14 cellular contexts compared by ENCODE assay signal in the genomic region with DNA sequence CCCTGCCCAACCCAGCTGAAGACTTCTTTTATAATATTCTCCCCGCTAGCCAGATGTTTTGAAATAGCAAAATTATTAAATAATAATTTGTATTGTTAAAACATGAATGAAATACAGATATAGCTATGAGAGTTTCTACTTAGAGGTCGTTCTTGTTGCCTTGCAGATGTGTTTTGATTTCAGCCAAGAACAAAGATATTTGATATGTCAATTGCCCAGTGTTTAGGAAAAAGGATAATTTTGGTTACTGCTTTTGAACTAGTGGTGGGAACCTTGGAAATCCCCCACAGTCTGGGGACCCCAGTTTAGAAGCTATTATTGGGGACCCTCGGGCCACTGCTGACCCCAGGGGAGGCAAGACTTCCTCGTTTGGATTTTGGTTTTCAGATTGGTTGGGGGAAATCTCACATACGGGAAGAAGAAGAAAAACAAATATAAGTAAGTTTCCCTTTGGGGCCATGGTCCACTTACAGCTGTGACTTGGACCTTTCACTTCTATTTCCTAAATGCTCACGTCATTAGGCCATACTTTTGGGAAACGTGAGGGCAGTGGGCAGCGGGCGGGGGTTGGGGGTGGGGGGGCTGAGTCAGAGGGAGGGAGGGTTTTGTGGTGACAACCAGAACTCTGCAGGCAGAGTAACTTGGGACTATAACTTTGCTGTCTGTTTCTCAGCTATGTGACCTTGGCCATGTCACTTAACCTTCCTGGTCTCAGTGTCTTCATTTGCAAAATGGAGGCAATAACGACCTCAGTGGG. TPM values are rescaled to one million over a fixed set of nuclear protein-coding genes. Genes with fewer than 3 reads are reported as not detected.
A peak's percentile ranks its signal among the peaks of the same experiment; 100 is the strongest.
DNase-seq lines count a peak whose midpoint lies in the region; ATAC-seq and TF ChIP-seq lines count a peak whose summit lies in the region.
"Had no signal": no experiment of that assay in that cellular context is flagged by ENCODE, and none has a peak within 500 bp of the region (broad histone marks: within the 10 kb centered on the region; RNA-seq: fewer than 3 reads in every experiment).

No MANE protein-coding gene starts in this region.

- ATAC-seq in GM23338 (no peak), GM19351 (IDR thresholded peaks at IDR 0.05; ENCODE audit: unreplicated experiment) (no peak)
- ATAC-seq: stimulated activated naive CD8-positive, alpha-beta T cell treated with anti-CD3 and anti-CD28 coated beads, Interleukin-15, amount 100 ng/mL, for 72 hours had no signal

- H3K36me3 ChIP-seq in GM23338 (ENCODE audit: insufficient read depth) (no peaks in the 10 kb centered on the region), ascending aorta (no peaks in the 10 kb centered on the region), fibroblast of lung (ENCODE audit: control insufficient read depth, insufficient read depth, low read length) (no peaks in the 10 kb centered on the region), SJCRH30 (no peaks in the 10 kb centered on the region)

- no peak overlapping the region for H3K4me3 ChIP-seq in GM23338
- H3K4me3 ChIP-seq in ascending aorta, result no peak overlapping the region
- H3K4me3 ChIP-seq in fibroblast of lung (replicated peaks in 1 of 4; ENCODE audit: control extremely low read depth in 1 of 4, insufficient read depth in 1 of 4, low read depth in 3 of 4, low read length in 4 of 4), result no peak overlapping the region
- H3K4me3 ChIP-seq in skeletal muscle cell (ENCODE audit: low read depth, low read length), result no peak overlapping the region
- no peak overlapping the region for H3K4me3 ChIP-seq in SJCRH30

- H3K4me1 Mint-ChIP-seq in GM23338, result peaks cover 56% of the 10 kb centered on the region
- H3K4me1 Mint-ChIP-seq: stimulated activated naive CD8-positive, alpha-beta T cell treated with anti-CD3 and anti-CD28 coated beads, Interleukin-15, amount 100 ng/mL, for 72 hours had no signal

- TF ChIP-seq CTCF in GM23338 (conservative IDR thresholded peaks at IDR 0.05; ENCODE audit: low read depth in 2 of 2) (no peak), ascending aorta (IDR thresholded peaks at IDR 0.05) (no peak), fibroblast of lung (conservative IDR thresholded peaks at IDR 0.05 in 1 of 2, IDR thresholded peaks at IDR 0.05 in 1 of 2; ENCODE audit: low read depth in 1 of 2, low read length in 2 of 2) (no peak)

- H3K9ac ChIP-seq in fibroblast of lung (ENCODE audit: insufficient read depth, low read length), result no peak overlapping the region

- H4K20me1 ChIP-seq in GM23338 (replicated peaks; ENCODE audit: insufficient read depth) (peaks cover 10% of the 10 kb centered on the region), fibroblast of lung (ENCODE audit: control insufficient read depth, extremely low read depth, insufficient read depth, low read length) (no peaks in the 10 kb centered on the region)

- H3K4me1 ChIP-seq in GM23338 (ENCODE audit: insufficient read depth) (peaks cover 41% of the 10 kb centered on the region), ascending aorta (peaks cover 0 to 16% of the 10 kb centered on the region in 2 donors), fibroblast of lung (ENCODE audit: control insufficient read depth, extremely low read depth, insufficient read depth, low read length) (peaks cover 9% of the 10 kb centered on the region), SJCRH30 (peaks cover 29% of the 10 kb centered on the region)

- H3K36me3 Mint-ChIP-seq in GM23338 (ENCODE audit: low read depth), result peaks cover 34% of the 10 kb centered on the region

- H3K4me3 Mint-ChIP-seq in GM23338, result no peak overlapping the region
- H3K4me3 Mint-ChIP-seq: stimulated activated naive CD8-positive, alpha-beta T cell treated with anti-CD3 and anti-CD28 coated beads, Interleukin-15, amount 100 ng/mL, for 72 hours had no signal

- H3K27me3 Mint-ChIP-seq in GM23338 (ENCODE audit: insufficient read depth, low read depth, poor library complexity), result peaks cover 9% of the 10 kb centered on the region

- H3K27ac ChIP-seq in GM23338 (ENCODE audit: low read depth), result no peak overlapping the region
- H3K27ac ChIP-seq in ascending aorta, result peak overlapping the region; percentile 11 to 30
- peak overlapping the region; percentile 69 for H3K27ac ChIP-seq in fibroblast of lung (ENCODE audit: insufficient read depth, low read length)
- H3K27ac ChIP-seq in SJCRH30, result no peak overlapping the region

- DNase-seq in GM23338 (ENCODE audit: low spot score), result no peak
- no peak for DNase-seq in ascending aorta (ENCODE audit: low spot score in 2 of 2)
- peak in 1 of 2 donors; percentile 91 for DNase-seq in fibroblast of lung (ENCODE audit: low read depth in 2 of 2)
- DNase-seq in skeletal muscle cell (ENCODE audit: low read depth), result peak; percentile 60
- DNase-seq in SJCRH30, result no peak
- DNase-seq in DMS153 treated with DMSO at 0.1 percent for 48 hours (lab: John Stamatoyannopoulos, UW; ENCODE audit: unreplicated experiment), result no peak
- DNase-seq in T-helper 9 cell, result no peak
- DNase-seq: activated CD4-positive, alpha-beta T cell treated with anti-CD3 and anti-CD28 coated beads for 1 hour; activated naive CD4-positive, alpha-beta T cell; DND-41; NCI-H2081 treated with DMSO at 0.1 percent for 48 hours; NCI-H748 treated with DMSO at 0.1 percent for 48 hours; stimulated activated naive CD8-positive, alpha-beta T cell treated with anti-CD3 and anti-CD28 coated beads, Interleukin-15, amount 100 ng/mL, for 72 hours had no signal

- H3K9me3 ChIP-seq in ascending aorta (no peaks in the 10 kb centered on the region), fibroblast of lung (ENCODE audit: control insufficient read depth, insufficient read depth, low read depth, low read length) (no peaks in the 10 kb centered on the region), SJCRH30 (replicated peaks) (0 out of 2 replicates have a peak, but pooled peaks cover 3% of the 10 kb centered on the region)

- intact Hi-C loops in ascending aorta (cut with DNase I), result no loop called here

- H3K27ac Mint-ChIP-seq in GM23338, result no peak overlapping the region
- H3K27ac Mint-ChIP-seq: stimulated activated naive CD8-positive, alpha-beta T cell treated with anti-CD3 and anti-CD28 coated beads, Interleukin-15, amount 100 ng/mL, for 72 hours had no signal

- peak overlapping the region; percentile 6; the same call in 1 of the 2 replicates for H3K4me2 ChIP-seq in GM23338
- peak overlapping the region; percentile 68 for H3K4me2 ChIP-seq in fibroblast of lung (ENCODE audit: extremely low read depth, insufficient read depth, low read length)

- H3K79me2 ChIP-seq in GM23338 (replicated peaks; ENCODE audit: insufficient read depth) (peaks cover 95% of the 10 kb centered on the region), fibroblast of lung (ENCODE audit: control insufficient read depth, insufficient read depth, low read length) (no peaks in the 10 kb centered on the region)

- peaks cover 28% of the 10 kb centered on the region for H3K9me3 Mint-ChIP-seq in GM23338

- H2AFZ ChIP-seq in GM23338, result no peak overlapping the region
- no peak overlapping the region for H2AFZ ChIP-seq in fibroblast of lung (ENCODE audit: low read length)

- H3K9me2 ChIP-seq in GM23338 (ENCODE audit: insufficient read depth), result 0 out of 2 replicates have a peak, but pooled peaks cover 1% of the 10 kb centered on the region

- no peaks in the 10 kb centered on the region for H3F3A ChIP-seq in GM23338 (replicated peaks; ENCODE audit: low read depth)

- no peaks in the 10 kb centered on the region for H3K27me3 ChIP-seq in GM23338 (ENCODE audit: insufficient read depth)
- no peaks in the 10 kb centered on the region for H3K27me3 ChIP-seq in ascending aorta
- no peaks in the 10 kb centered on the region for H3K27me3 ChIP-seq in fibroblast of lung (ENCODE audit: control insufficient read depth, insufficient read depth, low read length)
- no peaks in the 10 kb centered on the region for H3K27me3 ChIP-seq in SJCRH30

TF ChIP-seq in GM23338, 12 proteins besides CTCF, POLR2A, EP300 and RAD21:
- no peak for TF ChIP-seq ZNF331 (CRISPR knock-in tag; IDR thresholded peaks at IDR 0.05; ENCODE audit: low read depth)
- no peak for TF ChIP-seq CREB1 (CRISPR knock-in tag; IDR thresholded peaks at IDR 0.05; ENCODE audit: low read depth)
- TF ChIP-seq EZH2 (IDR thresholded peaks at IDR 0.05; ENCODE audit: low read depth, unreplicated experiment), result no peak
TF ChIP-seq in GM23338: peak in this region for 0.

RNA-seq across cellular contexts. Expression of gene LDLRAD3, which starts 37.0 kb away (rescaled TPM):
- total RNA-seq in GM23338 (2014; rRNA removed; shearing (Covaris generic)), result 13.4 and 19.4 TPM in 2 replicates
- polyA plus RNA-seq in GM23338 (2016; fragmentation: Nextera tagmentation; extraction: Ambion mirVana) (8.5 TPM in 2 replicates), fibroblast of lung (5.6 and 7.8 TPM in 2 replicates)
- total RNA-seq in ascending aorta (21.6 TPM), fibroblast of lung (3.8 and 4.9 TPM in 2 replicates)
- 4.9 and 8.8 TPM in 2 replicates for polyA plus RNA-seq in fibroblast of lung (2012)
- 8.6 and 20.4 TPM in 2 replicates for polyA minus RNA-seq in fibroblast of lung (ENCODE audit: low replicate concordance)
- 36.5 and 38.8 TPM in 2 replicates for total RNA-seq in SJCRH30 (2014; rRNA removed; shearing (Covaris generic))

Comparison
In these comparisons a context has a peak if more than half of its experiments do, and no peak if none do; other contexts are left out.
1. H3K27ac ChIP-seq: peak in ascending aorta (2 of 2) and fibroblast of lung (single experiment); none in GM23338 (single experiment) and SJCRH30 (single experiment).